ENCODE assay signal across 8 cellular contexts in the genomic region with DNA sequence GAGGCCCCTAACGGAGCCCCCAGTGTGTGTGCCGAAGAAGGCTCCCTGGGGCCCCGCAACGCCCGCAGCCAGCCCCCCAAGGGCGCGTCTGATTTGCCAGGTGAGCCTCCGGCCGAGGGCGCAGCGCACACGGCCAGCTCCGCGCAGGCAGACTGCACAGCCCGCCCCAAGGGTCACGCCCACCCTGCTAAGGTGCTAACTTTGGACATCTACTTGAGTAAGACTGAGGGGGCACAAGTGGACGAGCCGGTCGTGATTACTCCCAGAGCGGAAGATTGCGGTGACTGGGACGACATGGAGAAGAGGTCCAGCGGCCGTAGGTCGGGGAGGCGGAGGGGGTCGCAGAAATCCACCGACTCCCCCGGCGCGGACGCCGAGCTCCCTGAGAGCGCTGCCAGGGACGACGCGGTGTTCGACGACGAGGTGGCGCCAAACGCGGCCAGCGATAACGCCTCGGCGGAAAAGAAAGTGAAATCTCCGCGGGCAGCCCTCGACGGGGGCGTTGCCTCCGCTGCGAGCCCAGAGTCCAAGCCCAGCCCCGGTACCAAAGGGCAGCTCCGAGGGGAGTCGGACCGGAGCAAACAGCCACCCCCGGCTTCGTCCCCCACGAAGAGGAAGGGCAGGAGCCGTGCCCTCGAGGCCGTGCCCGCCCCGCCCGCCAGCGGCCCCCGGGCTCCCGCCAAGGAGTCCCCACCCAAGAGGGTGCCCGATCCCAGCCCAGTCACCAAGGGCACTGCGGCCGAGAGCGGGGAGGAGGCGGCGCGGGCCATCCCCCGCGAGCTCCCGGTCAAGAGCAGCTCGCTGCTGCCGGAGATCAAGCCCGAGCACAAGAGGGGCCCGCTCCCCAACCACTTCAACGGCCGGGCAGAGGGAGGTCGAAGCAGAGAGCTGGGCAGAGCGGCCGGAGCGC.
DNase-seq lines count a peak whose midpoint lies in the region; ATAC-seq and TF ChIP-seq lines count a peak whose summit lies in the region.

No MANE protein-coding gene starts in this region.

- peaks cover 12% of the 10 kb centered on the region for H3K27me3 Mint-ChIP-seq in CD4-positive, alpha-beta T cell

- H3F3A ChIP-seq in SK-N-SH (replicated peaks; ENCODE audit: insufficient read depth) = peaks cover 27% of the 10 kb centered on the region

- intact Hi-C loops in CD4-positive, alpha-beta T cell (cut with DNase I, micrococcal nuclease) = loop anchor here (1.0 to 10.0 kb wide), 6 partner anchors 44 to 1658 kb away; partner anchors contain the start of genes HACE1 (in 1 of the 2), QRSL1 (in 1 of the 2) and RTN4IP1 (in 1 of the 2)

- peaks cover 22% of the 10 kb centered on the region for H3K36me3 Mint-ChIP-seq in CD4-positive, alpha-beta T cell (ENCODE audit: low read depth)

- no peaks in the 10 kb centered on the region for H3K9me3 ChIP-seq in CD4-positive, alpha-beta T cell (ENCODE audit: control insufficient read depth, low read length)
- H3K9me3 ChIP-seq in SK-N-SH (no peaks in the 10 kb centered on the region), adipocyte (ENCODE audit: control insufficient read depth, low read length) (no peaks in the 10 kb centered on the region), iPS DF 6.9 (ENCODE audit: control insufficient read depth, insufficient read depth, low read length) (no peaks in the 10 kb centered on the region), skeletal muscle satellite cell (replicated peaks; ENCODE audit: low read length) (no peaks in the 10 kb centered on the region)

- no peaks in the 10 kb centered on the region for H3K9me2 ChIP-seq in SK-N-SH

- H3K4me1 Mint-ChIP-seq in CD4-positive, alpha-beta T cell (ENCODE audit: low read depth) = peaks cover 55% of the 10 kb centered on the region

- H3K79me2 ChIP-seq in SK-N-SH (ENCODE audit: insufficient read depth) = peaks cover 53% of the 10 kb centered on the region

- H3K4me3 Mint-ChIP-seq in CD4-positive, alpha-beta T cell = peak overlapping the region; percentile 96

- H3K36me3 ChIP-seq in SK-N-SH (replicated peaks in 1 of 2; ENCODE audit: control insufficient read depth in 1 of 2, insufficient read depth in 2 of 2, low read length in 1 of 2) = no peaks in the 10 kb centered on the region
- H3K36me3 ChIP-seq in adipocyte (ENCODE audit: control insufficient read depth, insufficient read depth, low read length, severe bottlenecking) = no peaks in the 10 kb centered on the region
- no peaks in the 10 kb centered on the region for H3K36me3 ChIP-seq in iPS DF 6.9 (ENCODE audit: control insufficient read depth, insufficient read depth, low read length)
- no peaks in the 10 kb centered on the region for H3K36me3 ChIP-seq in skeletal muscle satellite cell (ENCODE audit: insufficient read depth, low read length)

- H3K4me1 ChIP-seq in SK-N-SH (ENCODE audit: control insufficient read depth in 1 of 2, insufficient read depth in 2 of 2, low read depth in 1 of 2, low read length in 1 of 2) (peaks cover 0 to 17% of the 10 kb centered on the region in 2 experiments; a peak in 3 of 4 replicates), adipocyte (ENCODE audit: control insufficient read depth, insufficient read depth, low read length) (peaks cover 42% of the 10 kb centered on the region), iPS DF 6.9 (ENCODE audit: control insufficient read depth, insufficient read depth, low read length) (peaks cover 3% of the 10 kb centered on the region), skeletal muscle satellite cell (ENCODE audit: control insufficient read depth, insufficient read depth, low read length) (peaks cover 30% of the 10 kb centered on the region)

- POLR2A ChIA-PET in CD4-positive, alpha-beta T cell (lab: Charles Lee) = interaction anchor here (0.6 to 6.8 kb wide), 20 partner anchors 11 to 187 kb away, joined by 3 to 248 read pairs (median 4); partner anchors contain the start of gene ATG5
- POLR2A ChIA-PET in SK-N-SH (lab: Yijun Ruan, JAX) = no interaction called here

- peak overlapping the region; percentile 96 for H3K27ac ChIP-seq in CD4-positive, alpha-beta T cell (ENCODE audit: low read depth, low read length)
- peak overlapping the region; percentile 74 to 89 for H3K27ac ChIP-seq in SK-N-SH (ENCODE audit: low read depth in 2 of 2, low read length in 1 of 2)
- no peak overlapping the region for H3K27ac ChIP-seq in iPS DF 6.9 (ENCODE audit: low read length)

- ATAC-seq in CD4-positive, alpha-beta T cell (ENCODE audit: poor library complexity) = peak; percentile 73
- ATAC-seq in GM19438 (IDR thresholded peaks at IDR 0.05; ENCODE audit: low read depth, unreplicated experiment) = peak; percentile 53
- peak; percentile 47 for ATAC-seq in HG03460 (IDR thresholded peaks at IDR 0.05; ENCODE audit: unreplicated experiment)

- H2AFZ ChIP-seq in SK-N-SH (ENCODE audit: low read depth) = peak overlapping the region; percentile 63; the same call in 1 of the 2 replicates

- DNase-seq in CD4-positive, alpha-beta T cell = peak; percentile 66 to 80 (median 69)
- DNase-seq in SK-N-SH (peak; percentile 61), adipocyte (ENCODE audit: low read depth) (peak; percentile 83), iPS DF 6.9 (ENCODE audit: low read depth, low spot score) (no peak), NCI-H446 (lab: John Stamatoyannopoulos, UW) (no peak)

- peak; percentile 67 for TF ChIP-seq CTCF in CD4-positive, alpha-beta T cell (IDR thresholded peaks at IDR 0.05)
- peak; percentile 28 for TF ChIP-seq CTCF in SK-N-SH (IDR thresholded peaks at IDR 0.05)

- TF ChIP-seq RAD21 in SK-N-SH (IDR thresholded peaks at IDR 0.05; ENCODE audit: low read length) = no peak

- CTCF ChIA-PET in CD4-positive, alpha-beta T cell (lab: Charles Lee) = interaction anchor here (0.6 to 6.5 kb wide), 21 partner anchors 11 to 152 kb away, joined by 3 to 89 read pairs (median 4); partner anchors contain the start of gene CRYBG1
- CTCF ChIA-PET in SK-N-SH (lab: Yijun Ruan, JAX) = interaction anchor here (0.8 to 2.2 kb wide), 9 partner anchors 9 to 467 kb away, joined by 3 to 6 read pairs (median 4); no protein-coding TSS in a partner anchor

- TF ChIP-seq EP300 in SK-N-SH (IDR thresholded peaks at IDR 0.05; ENCODE audit: borderline replicate concordance in 1 of 2, low read depth in 1 of 2, low read length in 1 of 2) = no peak

- H3K27me3 ChIP-seq in CD4-positive, alpha-beta T cell (ENCODE audit: control insufficient read depth, insufficient read depth, low read length) = no peaks in the 10 kb centered on the region
- H3K27me3 ChIP-seq in SK-N-SH (ENCODE audit: insufficient read depth) (no peaks in the 10 kb centered on the region), adipocyte (replicated peaks; ENCODE audit: control insufficient read depth, insufficient read depth, low read length) (no peaks in the 10 kb centered on the region), iPS DF 6.9 (ENCODE audit: control insufficient read depth, insufficient read depth, low read length) (peaks cover 31% of the 10 kb centered on the region), skeletal muscle satellite cell (ENCODE audit: control insufficient read depth, insufficient read depth, low read length) (peaks cover 5% of the 10 kb centered on the region)

- H3K4me3 ChIP-seq in SK-N-SH (ENCODE audit: low read depth in 2 of 2, low read length in 1 of 2) (peak overlapping the region; percentile 71 to 83), adipocyte (ENCODE audit: low read length) (peak overlapping the region; percentile 88), iPS DF 6.9 (ENCODE audit: low read length) (peak overlapping the region; percentile 27; the same call in 1 of the 2 replicates), skeletal muscle satellite cell (ENCODE audit: low read length) (peak overlapping the region; percentile 82)

- no peaks in the 10 kb centered on the region for H4K20me1 ChIP-seq in SK-N-SH (ENCODE audit: insufficient read depth)

- H3K27ac Mint-ChIP-seq in CD4-positive, alpha-beta T cell = peak overlapping the region; percentile 97

- WGBS in SK-N-SH (ENCODE audit: low lambda C conversion rate) = 6% methylated on average over 19 of the region's 90 CpGs
- no CpG with 5 or more reads among the region's 90 CpGs for WGBS in iPS DF 6.9 (ENCODE audit: insufficient coverage, insufficient read length)

- peak overlapping the region; percentile 86 for H3K9ac ChIP-seq in SK-N-SH
- peak overlapping the region; percentile 85 for H3K9ac ChIP-seq in adipocyte (ENCODE audit: low read length)
- H3K9ac ChIP-seq in skeletal muscle satellite cell (ENCODE audit: low read depth, low read length) = peak overlapping the region; percentile 80

- peak overlapping the region; percentile 95 for H3K4me2 ChIP-seq in SK-N-SH
- H3K4me2 ChIP-seq in skeletal muscle satellite cell (ENCODE audit: low read length) = peak overlapping the region; percentile 98

- no peaks in the 10 kb centered on the region for H3K9me3 Mint-ChIP-seq in CD4-positive, alpha-beta T cell

TF ChIP-seq in SK-N-SH, 30 proteins besides CTCF, POLR2A, EP300 and RAD21:
- TF ChIP-seq NFIC (IDR thresholded peaks at IDR 0.05; ENCODE audit: borderline replicate concordance) (no peak), JUND (IDR thresholded peaks at IDR 0.05) (no peak), CHD2 (IDR thresholded peaks at IDR 0.05; ENCODE audit: low read length, partially characterized antibody) (no peak), POLR2AphosphoS5 (IDR thresholded peaks at IDR 0.05; ENCODE audit: low read depth, low read length) (0 out of 2 replicates have a peak, but pooled peaks have one; percentile 7), IRF3 (IDR thresholded peaks at IDR 0.05; ENCODE audit: low read depth, low read length) (no peak), SIN3A (IDR thresholded peaks at IDR 0.05; ENCODE audit: borderline replicate concordance, low read depth, low read length) (peak; percentile 12; the same call in 1 of the 2 replicates), YY1 (IDR thresholded peaks at IDR 0.05; ENCODE audit: low read depth) (no peak)
- TF ChIP-seq, protein P1, sequence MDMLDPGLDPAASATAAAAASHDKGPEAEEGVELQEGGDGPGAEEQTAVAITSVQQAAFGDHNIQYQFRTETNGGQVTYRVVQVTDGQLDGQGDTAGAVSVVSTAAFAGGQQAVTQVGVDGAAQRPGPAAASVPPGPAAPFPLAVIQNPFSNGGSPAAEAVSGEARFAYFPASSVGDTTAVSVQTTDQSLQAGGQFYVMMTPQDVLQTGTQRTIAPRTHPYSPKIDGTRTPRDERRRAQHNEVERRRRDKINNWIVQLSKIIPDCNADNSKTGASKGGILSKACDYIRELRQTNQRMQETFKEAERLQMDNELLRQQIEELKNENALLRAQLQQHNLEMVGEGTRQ (IDR thresholded peaks at IDR 0.05; ENCODE audit: borderline replicate concordance, low read depth, low read length) = no peak

Comparison
In these comparisons a context has a peak if more than half of its experiments do, and no peak if none do; other contexts are left out.
1. DNase-seq: peak in CD4-positive, alpha-beta T cell (10 of 10), SK-N-SH (single experiment) and adipocyte (single experiment); none in iPS DF 6.9 (single experiment) and NCI-H446 (0 of 2).
2. H3K4me3 ChIP-seq: peak in every context shown above with its lines; median percentile 88 in adipocyte; 82 in skeletal muscle satellite cell; 77 in SK-N-SH; 27 in iPS DF 6.9.
3. Peak in every context shown above with its lines, with median percentiles within 50 percentile points of each other: ATAC-seq and H3K9ac ChIP-seq.